Comparison of ENCODE assay signal across 13 cellular contexts in genomic region chr22:31650391-31650790, GRCh38. TPM values are rescaled to one million over a fixed set of nuclear protein-coding genes. Genes with fewer than 3 reads are reported as not detected.
DNase-seq lines count a peak whose midpoint lies in the region; ATAC-seq and TF ChIP-seq lines count a peak whose summit lies in the region.
"Had no signal": no experiment of that assay in that cellular context is flagged by ENCODE, and none has a peak within 500 bp of the region (broad histone marks: within the 10 kb centered on the region; RNA-seq: fewer than 3 reads in every experiment).

No MANE protein-coding gene starts in this region.

- H3K27me3 ChIP-seq in mesendoderm (ENCODE audit: insufficient read depth, low read length, poor library complexity) (no peaks in the 10 kb centered on the region), esophagus muscularis mucosa (no peaks in the 10 kb centered on the region)
- H3K27me3 ChIP-seq: right atrium auricular region had no signal

- no peak for TF ChIP-seq EP300 in esophagus muscularis mucosa (IDR thresholded peaks at IDR 0.05)

- DNase-seq in Caki2 (ENCODE audit: low read depth) = peak; percentile 97
- DNase-seq in NCI-H226 = peak; percentile 56
- peak; percentile 57 for DNase-seq in dedifferentiated amniotic fluid mesenchymal stem cell (ENCODE audit: extremely low spot score)
- peak; percentile 56 for DNase-seq in mesendoderm
- no peak for DNase-seq in NCI-H2171 treated with DMSO at 0.1 percent for 48 hours (lab: John Stamatoyannopoulos, UW)
- no peak for DNase-seq in esophagus muscularis mucosa (ENCODE audit: extremely low spot score)
- DNase-seq in mucosa of gallbladder (ENCODE audit: low spot score) = no peak
- DNase-seq: foreskin melanocyte, NCI-H1105, NCI-H82 had no signal

- no peak for TF ChIP-seq CTCF in esophagus muscularis mucosa (IDR thresholded peaks at IDR 0.05)

- no peaks in the 10 kb centered on the region for H3K9me3 ChIP-seq in esophagus muscularis mucosa
- H3K9me3 ChIP-seq: right atrium auricular region had no signal

- H2BK120ac ChIP-seq in mesendoderm (ENCODE audit: low read depth, low read length) = no peak overlapping the region

- H3K4me3 ChIP-seq in mesendoderm (ENCODE audit: low read length) (no peak overlapping the region), esophagus muscularis mucosa (no peak overlapping the region)
- H3K4me3 ChIP-seq: lung, right atrium auricular region had no signal

- H3K79me1 ChIP-seq in mesendoderm (ENCODE audit: low read length) = peaks cover 12% of the 10 kb centered on the region

- no peak overlapping the region for H2AK5ac ChIP-seq in mesendoderm (ENCODE audit: low read length)

- peaks cover 19% of the 10 kb centered on the region for H3K79me2 ChIP-seq in mesendoderm (ENCODE audit: control insufficient read depth, insufficient read depth, low read length)

- H4K5ac ChIP-seq in mesendoderm (ENCODE audit: low read length) = no peak overlapping the region

- H3K36me3 ChIP-seq in mesendoderm (ENCODE audit: control insufficient read depth, insufficient read depth, low read length) (peaks cover 3% of the 10 kb centered on the region), esophagus muscularis mucosa (peaks cover 0 to 49% (median 37%) of the 10 kb centered on the region in 4 donors)

- no peak for ATAC-seq in GM21786 (IDR thresholded peaks at IDR 0.05; ENCODE audit: unreplicated experiment)

- H3K4me1 ChIP-seq in mesendoderm (ENCODE audit: control insufficient read depth, low read depth, low read length) (no peaks in the 10 kb centered on the region), esophagus muscularis mucosa (peaks cover 0 to 16% (median 10%) of the 10 kb centered on the region in 4 donors)
- H3K4me1 ChIP-seq: right atrium auricular region had no signal

- H3K27ac ChIP-seq in mesendoderm (ENCODE audit: low read depth, low read length) (no peak overlapping the region), esophagus muscularis mucosa (replicated peaks in 1 of 4) (no peak overlapping the region)
- H3K27ac ChIP-seq: right atrium auricular region had no signal

- in situ Hi-C loops in Caki2 (cut with HindIII; ENCODE audit: low pct_unique_long_range_greater_than_20kb, low sequenced_read_pairs) = no loop called here

- no peak overlapping the region for H3K4me2 ChIP-seq in mesendoderm (ENCODE audit: low read length)

- H2BK5ac ChIP-seq in mesendoderm (ENCODE audit: low read length) = no peak overlapping the region

- no peak overlapping the region for H3K56ac ChIP-seq in mesendoderm (ENCODE audit: low read length)

- no CpG with 5 or more reads among the region's 6 CpGs for WGBS in mesendoderm (ENCODE audit: extremely low coverage, insufficient coverage, low lambda C conversion rate)
- 69% methylated on average over 6 of the region's 6 CpGs for WGBS in esophagus muscularis mucosa

- no peak overlapping the region for H2BK15ac ChIP-seq in mesendoderm (replicated peaks; ENCODE audit: low read depth)

- H3K18ac ChIP-seq in mesendoderm (ENCODE audit: low read length) = no peak overlapping the region

- intact Hi-C loops in esophagus muscularis mucosa (cut with DNase I) = no loop called here

- no peak overlapping the region for H3K9ac ChIP-seq in mesendoderm (ENCODE audit: low read length)

- no peak overlapping the region for H3K23ac ChIP-seq in mesendoderm (ENCODE audit: low read length)

- H3K4ac ChIP-seq in mesendoderm (ENCODE audit: low read depth, low read length) = no peak overlapping the region

- no peak for TF ChIP-seq POLR2A in esophagus muscularis mucosa (IDR thresholded peaks at IDR 0.05; ENCODE audit: low read depth)

- H4K8ac ChIP-seq in mesendoderm (ENCODE audit: low read depth, low read length) = no peak overlapping the region

RNA-seq across cellular contexts. Expression of gene PISD, which starts 11.6 kb away (rescaled TPM):
- 74.7 and 91.5 TPM in 2 replicates for total RNA-seq in Caki2 (2014; rRNA removed; shearing (Covaris generic); ENCODE audit: low replicate concordance)
- polyA plus RNA-seq in mesendoderm (2013, experiment 1 of 2) = 26.7 TPM
- 26.6 TPM for polyA plus RNA-seq in mesendoderm (2013, experiment 2 of 2)
- 10 to 100 TPM; 14.1 to 40.1 (median 26.2) TPM for total RNA-seq in esophagus muscularis mucosa
- total RNA-seq in mucosa of gallbladder = 57.8 TPM

Comparison
In these comparisons a context has a peak if more than half of its experiments do, and no peak if none do; other contexts are left out.
1. DNase-seq: peak in Caki2 (single experiment), NCI-H226 (single experiment), dedifferentiated amniotic fluid mesenchymal stem cell (single experiment) and mesendoderm (single experiment); none in NCI-H2171 treated with DMSO at 0.1 percent for 48 hours (single experiment), esophagus muscularis mucosa (single experiment) and mucosa of gallbladder (single experiment).